In genomic region chr3:13824521-13825316, GRCh38 we compare ENCODE assay signal across 32 cellular contexts. TPM values are rescaled to one million over a fixed set of nuclear protein-coding genes. Genes with fewer than 3 reads are reported as not detected.
A peak's percentile ranks its signal among the peaks of the same experiment; 100 is the strongest.
DNase-seq lines count a peak whose midpoint lies in the region; ATAC-seq and TF ChIP-seq lines count a peak whose summit lies in the region.
"Had no signal": no experiment of that assay in that cellular context is flagged by ENCODE, and none has a peak within 500 bp of the region (broad histone marks: within the 10 kb centered on the region; RNA-seq: fewer than 3 reads in every experiment).

No MANE protein-coding gene starts in this region.

- no peak for TF ChIP-seq POLR2A in esophagus squamous epithelium (IDR thresholded peaks at IDR 0.05)

- 0 out of 2 replicates have a peak, but pooled peaks cover 6% of the 10 kb centered on the region for H3K4me1 ChIP-seq in Caco-2
- peaks cover 5 to 7% of the 10 kb centered on the region in 2 donors for H3K4me1 ChIP-seq in neuronal stem cell (ENCODE audit: control insufficient read depth in 2 of 2, insufficient read depth in 1 of 2, low read depth in 1 of 2, low read length in 2 of 2)
- H3K4me1 ChIP-seq in esophagus squamous epithelium: peaks cover 9 to 28% (median 12%) of the 10 kb centered on the region in 3 donors
- H3K4me1 ChIP-seq: BLaER1, body of pancreas, left lung, upper lobe of right lung had no signal

- no peak overlapping the region for H3K14ac ChIP-seq in neuronal stem cell (ENCODE audit: low read length)

- H3K9ac ChIP-seq in neuronal stem cell (ENCODE audit: low read depth, low read length, poor library complexity): no peak overlapping the region
- H3K9ac ChIP-seq: BLaER1 had no signal

- H3K36me3 Mint-ChIP-seq in Caco-2 (ENCODE audit: insufficient read depth, unreplicated experiment): peaks cover 8% of the 10 kb centered on the region
- H3K36me3 Mint-ChIP-seq: stimulated activated effector memory CD8-positive, alpha-beta T cell treated with anti-CD3 and anti-CD28 coated beads, Interleukin-12 subunit alpha, Interleukin-12 subunit beta, amount 100 ng/mL, for 72 hours had no signal

- no peak overlapping the region for H4K8ac ChIP-seq in neuronal stem cell (ENCODE audit: low read depth, low read length)

- WGBS in neuronal stem cell (ENCODE audit: extremely low coverage in 2 of 2, insufficient read length in 2 of 2, insufficient replicate concordance in 1 of 2), 2 donors: no CpG with 5 or more reads among the region's 8 CpGs
- 61 to 78% methylated on average over 6 to 7 of the region's 8 CpGs for WGBS in esophagus squamous epithelium, 2 donors

- no peaks in the 10 kb centered on the region for H3K9me3 Mint-ChIP-seq in Caco-2 (ENCODE audit: unreplicated experiment)
- H3K9me3 Mint-ChIP-seq: activated CD4-positive, alpha-beta memory T cell treated with anti-CD3 and anti-CD28 coated beads, Interleukin-2, amount 10 ng/mL, durations not matched to agents 7 days and 5 days; H9; stimulated activated effector memory CD8-positive, alpha-beta T cell treated with anti-CD3 and anti-CD28 coated beads, Interleukin-12 subunit alpha, Interleukin-12 subunit beta, amount 100 ng/mL, for 72 hours had no signal

- no peak overlapping the region for H2BK5ac ChIP-seq in neuronal stem cell (ENCODE audit: low read length)

- no peak overlapping the region for H2AK5ac ChIP-seq in neuronal stem cell (ENCODE audit: low read depth, low read length)

- TF ChIP-seq CTCF in Caco-2 (IDR thresholded peaks at IDR 0.05; ENCODE audit: insufficient read depth in 1 of 2, low read depth in 1 of 2, low read length in 1 of 2, severe bottlenecking in 1 of 2, unreplicated experiment in 1 of 2) (no peak), epithelial cell of esophagus (IDR thresholded peaks at IDR 0.05; ENCODE audit: insufficient read depth, low read depth, low read length, missing control alignments) (no peak), esophagus squamous epithelium (IDR thresholded peaks at IDR 0.05) (no peak)

- H3K4ac ChIP-seq in neuronal stem cell (ENCODE audit: low read length): no peak overlapping the region

- DNase-seq in Caco-2: peak; percentile 64 to 82
- peak; percentile 47 for DNase-seq in M059J (ENCODE audit: low read depth)
- DNase-seq in epithelial cell of esophagus (ENCODE audit: low read depth): peak; percentile 23
- DNase-seq in neuronal stem cell (ENCODE audit: low spot score): no peak
- no peak for DNase-seq in NCI-H1092 (lab: John Stamatoyannopoulos, UW)
- no peak for DNase-seq in Ammon's horn (ENCODE audit: low spot score)
- DNase-seq in esophagus squamous epithelium (lab: John Stamatoyannopoulos, UW): no peak
- DNase-seq: activated CD4-positive, alpha-beta memory T cell treated with anti-CD3 and anti-CD28 coated beads, Interleukin-2, amount 10 ng/mL, durations not matched to agents 7 days and 5 days; activated CD4-positive, CD25-positive, alpha-beta regulatory T cell treated with anti-CD3 and anti-CD28 coated beads, Interleukin-2, amount 50 U/mL, for 72 hours; activated CD8-positive, alpha-beta memory T cell treated with anti-CD3 and anti-CD28 coated beads, Interleukin-2, amount 50 U/mL, for 4 hours; activated naive CD4-positive, alpha-beta T cell treated with anti-CD3 and anti-CD28 coated beads, Interleukin-2, amount 50 U/mL, for 16 hours; body of pancreas; H9; hypothalamus; left lung; NCI-H1417 treated with DMSO at 0.1 percent for 48 hours; NCI-H2081; NCI-H2227 treated with DMSO at 0.1 percent for 48 hours; NCI-H526 treated with DMSO at 0.1 percent for 48 hours; substantia nigra; upper lobe of right lung had no signal

- no peak overlapping the region for H3K23ac ChIP-seq in neuronal stem cell (ENCODE audit: low read depth, low read length, poor library complexity)

- CTCF ChIA-PET in Caco-2 (lab: Charles Lee): interaction anchor here (0.9 kb wide), 1 partner anchor 60 kb away, joined by 3 read pairs; no protein-coding TSS in a partner anchor

- no peak for ATAC-seq in GM18519 (IDR thresholded peaks at IDR 0.05; ENCODE audit: low FRiP score, unreplicated experiment)
- ATAC-seq: body of pancreas; left lung; stimulated activated effector memory CD8-positive, alpha-beta T cell treated with anti-CD3 and anti-CD28 coated beads, Interleukin-12 subunit alpha, Interleukin-12 subunit beta, amount 100 ng/mL, for 72 hours; upper lobe of right lung had no signal

- no peak overlapping the region for H3K4me2 ChIP-seq in neuronal stem cell (ENCODE audit: insufficient read depth, low read length, poor library complexity, severe bottlenecking)
- H3K4me2 ChIP-seq: BLaER1 had no signal

- no peak overlapping the region for H4K91ac ChIP-seq in neuronal stem cell (ENCODE audit: low read depth, low read length, poor library complexity)

- H2BK12ac ChIP-seq in neuronal stem cell (ENCODE audit: low read length): no peak overlapping the region

- no TSS peak for BruUV-seq in Caco-2 (replicated peaks; lab: Mats Ljungman, UMichigan)

- intact Hi-C loops in Caco-2 (cut with micrococcal nuclease; ENCODE audit: unreplicated experiment): no loop called here
- intact Hi-C loops in esophagus squamous epithelium (cut with DNase I): no loop called here

- peak overlapping the region; percentile 15 for H3K4me3 Mint-ChIP-seq in Caco-2 (ENCODE audit: unreplicated experiment)
- H3K4me3 Mint-ChIP-seq: activated CD4-positive, alpha-beta memory T cell treated with anti-CD3 and anti-CD28 coated beads, Interleukin-2, amount 10 ng/mL, durations not matched to agents 7 days and 5 days; H9; stimulated activated effector memory CD8-positive, alpha-beta T cell treated with anti-CD3 and anti-CD28 coated beads, Interleukin-12 subunit alpha, Interleukin-12 subunit beta, amount 100 ng/mL, for 72 hours had no signal

- peaks cover 8% of the 10 kb centered on the region for H3K4me1 Mint-ChIP-seq in Caco-2 (ENCODE audit: low read depth, unreplicated experiment)
- H3K4me1 Mint-ChIP-seq: activated CD4-positive, alpha-beta memory T cell treated with anti-CD3 and anti-CD28 coated beads, Interleukin-2, amount 10 ng/mL, durations not matched to agents 7 days and 5 days; stimulated activated effector memory CD8-positive, alpha-beta T cell treated with anti-CD3 and anti-CD28 coated beads, Interleukin-12 subunit alpha, Interleukin-12 subunit beta, amount 100 ng/mL, for 72 hours had no signal

- H3K18ac ChIP-seq in neuronal stem cell (ENCODE audit: low read length): peak overlapping the region; percentile 62

- H3K27me3 Mint-ChIP-seq in Caco-2 (ENCODE audit: insufficient read depth, unreplicated experiment): peaks cover 8% of the 10 kb centered on the region
- H3K27me3 Mint-ChIP-seq: activated CD4-positive, alpha-beta memory T cell treated with anti-CD3 and anti-CD28 coated beads, Interleukin-2, amount 10 ng/mL, durations not matched to agents 7 days and 5 days had no signal

- H3K79me1 ChIP-seq in neuronal stem cell (ENCODE audit: low read depth, low read length): no peaks in the 10 kb centered on the region

- H2BK120ac ChIP-seq in neuronal stem cell (ENCODE audit: low read depth, low read length): no peak overlapping the region

- H3K27ac ChIP-seq in neuronal stem cell (replicated peaks; ENCODE audit: low read length) (no peak overlapping the region), esophagus squamous epithelium (no peak overlapping the region)
- H3K27ac ChIP-seq: BLaER1, body of pancreas, dorsolateral prefrontal cortex, HL-60, left lung, SK-N-MC, upper lobe of right lung had no signal

- POLR2A ChIA-PET in Caco-2 (lab: Charles Lee): interaction anchor here (0.6 kb wide), 2 partner anchors 52 to 354 kb away, joined by 3 to 4 read pairs; no protein-coding TSS in a partner anchor

- H3K27ac Mint-ChIP-seq in Caco-2 (ENCODE audit: unreplicated experiment): peak overlapping the region; percentile 21
- H3K27ac Mint-ChIP-seq: activated CD4-positive, alpha-beta memory T cell treated with anti-CD3 and anti-CD28 coated beads, Interleukin-2, amount 10 ng/mL, durations not matched to agents 7 days and 5 days; H9; stimulated activated effector memory CD8-positive, alpha-beta T cell treated with anti-CD3 and anti-CD28 coated beads, Interleukin-12 subunit alpha, Interleukin-12 subunit beta, amount 100 ng/mL, for 72 hours had no signal

- H3K4me3 ChIP-seq in Caco-2 (ENCODE audit: low read depth, low read length): no peak overlapping the region
- H3K4me3 ChIP-seq in epithelial cell of esophagus (ENCODE audit: low read length): no peak overlapping the region
- no peak overlapping the region for H3K4me3 ChIP-seq in neuronal stem cell (ENCODE audit: low read length in 2 of 2)
- H3K4me3 ChIP-seq in esophagus squamous epithelium: no peak overlapping the region
- H3K4me3 ChIP-seq: BLaER1, body of pancreas, dorsolateral prefrontal cortex, left lung, SK-N-MC, upper lobe of right lung had no signal

- no peaks in the 10 kb centered on the region for H3K9me3 ChIP-seq in Caco-2
- no peaks in the 10 kb centered on the region for H3K9me3 ChIP-seq in neuronal stem cell (replicated peaks in 1 of 2; ENCODE audit: control insufficient read depth in 2 of 2, insufficient read depth in 1 of 2, low read depth in 1 of 2, low read length in 2 of 2)
- H3K9me3 ChIP-seq in esophagus squamous epithelium: peaks cover 0 to 11% (median 0%) of the 10 kb centered on the region in 3 donors
- H3K9me3 ChIP-seq: body of pancreas, left lung, upper lobe of right lung had no signal

- H2BK15ac ChIP-seq in neuronal stem cell (ENCODE audit: low read length): no peak overlapping the region

- H3K27me3 ChIP-seq in Caco-2 (replicated peaks; ENCODE audit: control insufficient read depth, insufficient read depth, low read length): no peaks in the 10 kb centered on the region
- H3K27me3 ChIP-seq in neuronal stem cell (ENCODE audit: control insufficient read depth in 3 of 3, insufficient read depth in 3 of 3, low read depth in 1 of 3, low read length in 3 of 3): no peaks in the 10 kb centered on the region
- H3K27me3 ChIP-seq in esophagus squamous epithelium: peaks cover 0 to 23% (median 0%) of the 10 kb centered on the region in 4 donors
- H3K27me3 ChIP-seq: BLaER1, body of pancreas, dorsolateral prefrontal cortex, upper lobe of right lung had no signal

- H3K36me3 ChIP-seq in Caco-2 (ENCODE audit: control insufficient read depth, insufficient read depth, low read length): no peaks in the 10 kb centered on the region
- no peaks in the 10 kb centered on the region for H3K36me3 ChIP-seq in neuronal stem cell (replicated peaks in 1 of 2; ENCODE audit: control insufficient read depth in 2 of 2, insufficient read depth in 2 of 2, low read length in 2 of 2)
- H3K36me3 ChIP-seq in esophagus squamous epithelium: no peaks in the 10 kb centered on the region
- H3K36me3 ChIP-seq: BLaER1, left lung, upper lobe of right lung had no signal

- H2AFZ ChIP-seq in neuronal stem cell (ENCODE audit: low read length): no peak overlapping the region

RNA-seq across cellular contexts. Expression of gene WNT7A, which starts 55.2 kb away (rescaled TPM):
- total RNA-seq in Caco-2 (2022) (0.58 and 1.1 TPM in 2 replicates), esophagus squamous epithelium (under 1 TPM in 3 of 4 donors, not detected in 1; 0.09 to 0.91 (median 0.73) TPM)
- total RNA-seq in M059J (2014; rRNA removed; shearing (Covaris generic)): 0.10 and 0.15 TPM in 2 replicates
- 0.07 TPM for polyA plus RNA-seq in neuronal stem cell (2013, experiment 1 of 2)
- 0.06 TPM for polyA plus RNA-seq in neuronal stem cell (2013, experiment 2 of 2)
- total RNA-seq: chondrocyte; glomerular endothelial cell; H9; mesenteric fat pad; T-helper 2 cell treated with Interferon-gamma antibody and Interleukin-4, amounts not matched to agents 100 ng/mL and 5 ng/mL, for 36 hours had no signal
- polyA plus RNA-seq: AG04450 had no signal

Comparison
In these comparisons a context has a peak if more than half of its experiments do, and no peak if none do; other contexts are left out.
1. DNase-seq: peak in Caco-2 (2 of 2), M059J (single experiment) and epithelial cell of esophagus (single experiment); none in neuronal stem cell (single experiment), NCI-H1092 (single experiment), Ammon's horn (single experiment) and esophagus squamous epithelium (single experiment).